Comparison of ENCODE assay signal across 5 cellular contexts in genomic region chr2:215484570-215484969, GRCh38.
TF ChIP-seq lines count a peak whose summit lies in the region.

No MANE protein-coding gene starts in this region.

TF ChIP-seq in SK-N-SH, 30 proteins besides CTCF, POLR2A, EP300 and RAD21:
- no peak for TF ChIP-seq YY1 (IDR thresholded peaks at IDR 0.05; ENCODE audit: low read depth)

TF ChIP-seq in SK-N-SH treated with all-trans-retinoic acid at 6 μM for 48 hours, 23 proteins besides CTCF, POLR2A, EP300 and RAD21:
- TF ChIP-seq CSDC2 (CRISPR knock-in tag; IDR thresholded peaks at IDR 0.05) (no peak), ZNF565 (CRISPR knock-in tag; conservative IDR thresholded peaks at IDR 0.05; ENCODE audit: low read depth) (no peak), ESRRG (CRISPR knock-in tag; IDR thresholded peaks at IDR 0.05) (no peak), ZFP30 (CRISPR knock-in tag; IDR thresholded peaks at IDR 0.05) (no peak), CSRNP3 (CRISPR knock-in tag; IDR thresholded peaks at IDR 0.05) (no peak), RARB (CRISPR knock-in tag; IDR thresholded peaks at IDR 0.05) (no peak), CREB5 (CRISPR knock-in tag; IDR thresholded peaks at IDR 0.05; ENCODE audit: low read depth) (no peak), PPARA (CRISPR knock-in tag; IDR thresholded peaks at IDR 0.05; ENCODE audit: borderline replicate concordance) (no peak)

TF ChIP-seq in A549, 52 proteins besides CTCF, POLR2A, EP300 and RAD21:
- TF ChIP-seq FOSB (CRISPR knock-in tag; IDR thresholded peaks at IDR 0.05) (no peak), MAFK (IDR thresholded peaks at IDR 0.05; ENCODE audit: partially characterized antibody) (peak; percentile 1)

TF ChIP-seq in IMR-90, 13 proteins besides CTCF, POLR2A, EP300 and RAD21:
- peak; percentile 63 for TF ChIP-seq MAFK (IDR thresholded peaks at IDR 0.05; ENCODE audit: low read depth, low read length)
- TF ChIP-seq ELK1 (IDR thresholded peaks at IDR 0.05; ENCODE audit: borderline replicate concordance, low read depth, low read length), result no peak
- no peak for TF ChIP-seq FOS (IDR thresholded peaks at IDR 0.05; ENCODE audit: low read depth, low read length)

TF ChIP-seq in K562, 482 proteins besides CTCF, POLR2A, EP300 and RAD21:
- TF ChIP-seq MAFF (IDR thresholded peaks at IDR 0.05; ENCODE audit: low read length) (peak; percentile 4; the same call in 1 of the 2 replicates), RBM25 (IDR thresholded peaks at IDR 0.05; ENCODE audit: low read depth, low read length, severe bottlenecking) (no peak), ZFP30 (CRISPR knock-in tag; IDR thresholded peaks at IDR 0.05; ENCODE audit: borderline replicate concordance) (no peak)
